1 cellular context compared by ENCODE assay signal in genomic region chr1:65156910-65157545, GRCh38.
TF ChIP-seq lines count a peak whose summit lies in the region.

No MANE protein-coding gene starts in this region.

TF ChIP-seq in GM12878, 131 proteins besides CTCF, POLR2A, EP300 and RAD21:
- TF ChIP-seq ZBTB40 (IDR thresholded peaks at IDR 0.05; ENCODE audit: borderline replicate concordance) = peak; percentile 55
- no peak for TF ChIP-seq MAX (IDR thresholded peaks at IDR 0.05; ENCODE audit: low read depth, low read length)
- TF ChIP-seq IRF5 (IDR thresholded peaks at IDR 0.05; ENCODE audit: borderline replicate concordance) = no peak
- TF ChIP-seq MEF2A (IDR thresholded peaks at IDR 0.05; ENCODE audit: insufficient read depth, low read depth, low read length) = no peak
TF ChIP-seq in GM12878: peak in this region for 1.
